8 cellular contexts compared by ENCODE assay signal in the genomic region with DNA sequence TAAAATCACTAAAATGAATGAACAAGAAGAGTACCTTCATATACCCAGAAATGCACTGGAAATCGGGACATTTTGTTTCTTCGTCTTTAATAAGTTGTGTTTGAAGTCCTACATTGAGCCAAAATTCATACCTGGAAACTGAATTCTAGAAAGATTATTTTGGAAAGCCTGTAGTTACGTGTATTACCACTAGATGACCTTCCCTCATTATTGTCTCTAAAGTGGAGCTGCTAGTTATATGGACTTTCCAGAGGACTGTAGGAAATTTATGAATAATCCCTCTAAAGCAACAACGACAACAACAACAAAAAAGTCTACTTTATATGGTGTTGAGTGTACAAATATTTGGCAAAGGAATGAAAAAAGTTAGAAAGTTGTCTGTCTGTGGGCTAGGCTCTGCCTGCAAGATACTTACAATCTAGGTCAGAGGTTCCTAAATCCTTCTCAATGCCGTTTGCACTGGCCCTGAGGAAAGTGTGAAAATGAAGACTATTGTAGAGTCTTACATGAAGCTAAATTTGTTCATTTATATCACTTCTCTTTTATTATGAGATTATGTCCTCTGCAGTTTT.
DNase-seq lines count a peak whose midpoint lies in the region; ATAC-seq and TF ChIP-seq lines count a peak whose summit lies in the region.

No MANE protein-coding gene starts in this region.

- H3K27ac Mint-ChIP-seq in osteocyte (ENCODE audit: unreplicated experiment) = no peak overlapping the region
- no peak overlapping the region for H3K27ac Mint-ChIP-seq in activated CD4-positive, alpha-beta T cell treated with anti-CD3 and anti-CD28 coated beads for 36 hours

- DNase-seq in EH (ENCODE audit: low read depth) (peak; percentile 37), cardiac fibroblast (ENCODE audit: low read depth in 2 of 2) (peak; percentile 33 to 55), osteocyte (ENCODE audit: extremely low spot score, unreplicated experiment) (no peak), germinal center (ENCODE audit: low spot score) (no peak)
- DNase-seq in effector CD8-positive, alpha-beta T cell (lab: John Stamatoyannopoulos, UW) = no peak
- no peak for DNase-seq in activated CD4-positive, alpha-beta T cell treated with anti-CD3 and anti-CD28 coated beads for 36 hours

- CTCF ChIA-PET in activated CD4-positive, alpha-beta T cell treated with anti-CD3 and anti-CD28 coated beads for 36 hours (lab: Charles Lee) = interaction anchor here (0.8 to 1.6 kb wide), 4 partner anchors 46 to 169 kb away, joined by 3 to 4 read pairs (median 4); no protein-coding TSS in a partner anchor

- no peak overlapping the region for H3K4me3 ChIP-seq in cardiac fibroblast (replicated peaks in 1 of 2; ENCODE audit: low read depth in 2 of 2, low read length in 2 of 2)

- intact Hi-C loops in activated CD4-positive, alpha-beta T cell treated with anti-CD3 and anti-CD28 coated beads for 36 hours (cut with DNase I, micrococcal nuclease) = loop anchor here in 1 of 2 experiments (1.0 kb wide), 1 partner anchor 155 kb away; no protein-coding TSS in a partner anchor

- H3K36me3 Mint-ChIP-seq in osteocyte (ENCODE audit: unreplicated experiment) = no peaks in the 10 kb centered on the region
- H3K36me3 Mint-ChIP-seq in activated CD4-positive, alpha-beta T cell treated with anti-CD3 and anti-CD28 coated beads for 36 hours (ENCODE audit: low read depth) = no peaks in the 10 kb centered on the region

- H3K27me3 Mint-ChIP-seq in osteocyte (ENCODE audit: unreplicated experiment) = peaks cover 28% of the 10 kb centered on the region
- H3K27me3 Mint-ChIP-seq in activated CD4-positive, alpha-beta T cell treated with anti-CD3 and anti-CD28 coated beads for 36 hours = peaks cover 25% of the 10 kb centered on the region

- no peak for ATAC-seq in GM19023 (IDR thresholded peaks at IDR 0.05; ENCODE audit: unreplicated experiment)
- no peak for ATAC-seq in activated CD4-positive, alpha-beta T cell treated with anti-CD3 and anti-CD28 coated beads for 36 hours

- TF ChIP-seq CTCF in LNCAP (IDR thresholded peaks at IDR 0.05) (peak; percentile 79), cardiac fibroblast (IDR thresholded peaks at IDR 0.05; ENCODE audit: low read depth, low read length) (peak; percentile 66), osteocyte (IDR thresholded peaks at IDR 0.05) (peak; percentile 59)

- POLR2A ChIA-PET in activated CD4-positive, alpha-beta T cell treated with anti-CD3 and anti-CD28 coated beads for 36 hours (lab: Charles Lee) = no interaction called here

- no peaks in the 10 kb centered on the region for H3K9me3 Mint-ChIP-seq in osteocyte (ENCODE audit: unreplicated experiment)
- H3K9me3 Mint-ChIP-seq in activated CD4-positive, alpha-beta T cell treated with anti-CD3 and anti-CD28 coated beads for 36 hours (ENCODE audit: low read depth) = no peaks in the 10 kb centered on the region

- no peak overlapping the region for H3K4me3 Mint-ChIP-seq in osteocyte (ENCODE audit: unreplicated experiment)
- H3K4me3 Mint-ChIP-seq in activated CD4-positive, alpha-beta T cell treated with anti-CD3 and anti-CD28 coated beads for 36 hours = no peak overlapping the region

- peaks cover 13% of the 10 kb centered on the region for H3K4me1 Mint-ChIP-seq in osteocyte (ENCODE audit: unreplicated experiment)
- no peaks in the 10 kb centered on the region for H3K4me1 Mint-ChIP-seq in activated CD4-positive, alpha-beta T cell treated with anti-CD3 and anti-CD28 coated beads for 36 hours

Comparison
In these comparisons a context has a peak if more than half of its experiments do, and no peak if none do; other contexts are left out.
1. DNase-seq: peak in EH (single experiment) and cardiac fibroblast (2 of 2); none in osteocyte (single experiment), effector CD8-positive, alpha-beta T cell (single experiment), activated CD4-positive, alpha-beta T cell treated with anti-CD3 and anti-CD28 coated beads for 36 hours (single experiment) and germinal center (single experiment).
2. Peak in every context shown above with its lines, with median percentiles within 50 percentile points of each other: CTCF ChIP-seq.